Comparison of ENCODE assay signal across 27 cellular contexts in the genomic region with DNA sequence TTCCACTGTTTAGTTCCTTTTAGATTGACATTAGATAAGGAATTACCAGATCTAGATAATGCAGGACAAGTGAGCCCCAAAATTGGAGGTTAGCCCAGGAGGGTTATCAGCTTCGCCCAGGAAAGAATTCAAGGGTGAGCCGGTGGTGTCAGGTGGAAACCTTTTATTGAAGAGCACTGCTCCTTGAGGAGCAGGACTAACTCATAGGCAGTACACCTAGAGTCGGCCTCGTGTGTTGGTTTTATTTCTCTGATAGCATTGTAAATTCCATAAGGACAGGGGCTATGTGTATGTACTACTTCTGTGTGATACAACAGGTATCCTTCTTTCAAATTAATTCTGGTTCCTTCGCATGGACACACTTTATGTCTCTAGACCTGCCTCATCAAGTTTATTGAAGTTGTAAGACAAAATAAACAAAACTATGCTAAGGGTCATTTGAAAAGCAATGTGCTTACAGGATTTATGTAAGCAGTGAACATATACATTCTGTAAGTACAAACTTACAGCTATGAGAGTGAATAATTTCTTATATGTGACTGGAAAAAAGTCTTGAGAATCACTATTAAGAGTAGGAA.
"Had no signal": no experiment of that assay in that cellular context is flagged by ENCODE, and none has a peak within 500 bp of the region (broad histone marks: within the 10 kb centered on the region; RNA-seq: fewer than 3 reads in every experiment).

No MANE protein-coding gene starts in this region.

- H3K4me3 ChIP-seq: breast epithelium, gastrocnemius medialis, spleen, testis had no signal

- ATAC-seq: activated naive CD8-positive, alpha-beta T cell treated with anti-CD3 and anti-CD28 coated beads, Interleukin-2, amount 50 U/mL, for 24 hours; activated T-helper 17 cell treated with anti-CD3 and anti-CD28 coated beads, Interleukin-2, amount 50 U/mL, for 72 hours; gastrocnemius medialis; natural killer cell; right cardiac atrium; stimulated activated naive CD8-positive, alpha-beta T cell treated with anti-CD3 and anti-CD28 coated beads, Interleukin-15, Interleukin-2, amounts not matched to agents 100 U/mL and 50 U/mL, for 24 hours had no signal

- H3K27ac ChIP-seq: breast epithelium, epithelial cell of prostate, gastrocnemius medialis, spleen, testis, VCaP had no signal

- H3K27me3 ChIP-seq: breast epithelium, gastrocnemius medialis, spleen, testis had no signal

- H3K4me1 ChIP-seq: breast epithelium, gastrocnemius medialis, spleen had no signal

- H3K9me3 ChIP-seq: breast epithelium, gastrocnemius medialis, spleen, testis had no signal

- H3K27me3 Mint-ChIP-seq: activated CD4-positive, alpha-beta memory T cell treated with anti-CD3 and anti-CD28 coated beads for 36 hours; activated naive CD4-positive, alpha-beta T cell treated with anti-CD3 and anti-CD28 coated beads, Interleukin-2, amount 50 U/mL, for 24 hours; activated naive CD8-positive, alpha-beta T cell treated with anti-CD3 and anti-CD28 coated beads, Interleukin-2, amount 50 U/mL, for 24 hours; activated T-cell treated with anti-CD3 and anti-CD28 coated beads, Interleukin-2, amount 50 U/mL, for 24 hours; activated T-helper 17 cell treated with anti-CD3 and anti-CD28 coated beads, Interleukin-2, amount 50 U/mL, for 72 hours; central memory CD8-positive, alpha-beta T cell had no signal

- H3K27ac Mint-ChIP-seq: activated CD4-positive, alpha-beta memory T cell treated with anti-CD3 and anti-CD28 coated beads for 36 hours; activated naive CD4-positive, alpha-beta T cell treated with anti-CD3 and anti-CD28 coated beads, Interleukin-2, amount 50 U/mL, for 24 hours; activated naive CD8-positive, alpha-beta T cell treated with anti-CD3 and anti-CD28 coated beads, Interleukin-2, amount 50 U/mL, for 24 hours; activated T-cell treated with anti-CD3 and anti-CD28 coated beads, Interleukin-2, amount 50 U/mL, for 24 hours; activated T-helper 17 cell treated with anti-CD3 and anti-CD28 coated beads, Interleukin-2, amount 50 U/mL, for 72 hours; natural killer cell; T-helper 1 cell treated with Interleukin-12 subunit alpha and Interleukin-12 subunit beta and Interleukin-4 antibody, amounts not matched to agents 30 μg/mL and 1 μg/mL, for 36 hours had no signal

- H3K9me3 Mint-ChIP-seq: activated CD4-positive, alpha-beta memory T cell treated with anti-CD3 and anti-CD28 coated beads for 36 hours; activated naive CD4-positive, alpha-beta T cell treated with anti-CD3 and anti-CD28 coated beads, Interleukin-2, amount 50 U/mL, for 24 hours; activated naive CD8-positive, alpha-beta T cell treated with anti-CD3 and anti-CD28 coated beads, Interleukin-2, amount 50 U/mL, for 24 hours; activated T-cell treated with anti-CD3 and anti-CD28 coated beads, Interleukin-2, amount 50 U/mL, for 24 hours; activated T-helper 17 cell treated with anti-CD3 and anti-CD28 coated beads, Interleukin-2, amount 50 U/mL, for 72 hours; central memory CD8-positive, alpha-beta T cell; natural killer cell; T-helper 1 cell treated with Interleukin-12 subunit alpha and Interleukin-12 subunit beta and Interleukin-4 antibody, amounts not matched to agents 30 μg/mL and 1 μg/mL, for 36 hours had no signal

- H3K4me1 Mint-ChIP-seq: activated naive CD4-positive, alpha-beta T cell treated with anti-CD3 and anti-CD28 coated beads, Interleukin-2, amount 50 U/mL, for 24 hours; activated naive CD8-positive, alpha-beta T cell treated with anti-CD3 and anti-CD28 coated beads, Interleukin-2, amount 50 U/mL, for 24 hours; activated T-helper 17 cell treated with anti-CD3 and anti-CD28 coated beads, Interleukin-2, amount 50 U/mL, for 72 hours; central memory CD8-positive, alpha-beta T cell; natural killer cell had no signal

- H3K4me3 Mint-ChIP-seq: activated CD4-positive, alpha-beta memory T cell treated with anti-CD3 and anti-CD28 coated beads for 36 hours; activated naive CD4-positive, alpha-beta T cell treated with anti-CD3 and anti-CD28 coated beads, Interleukin-2, amount 50 U/mL, for 24 hours; activated naive CD8-positive, alpha-beta T cell treated with anti-CD3 and anti-CD28 coated beads, Interleukin-2, amount 50 U/mL, for 24 hours; activated T-cell treated with anti-CD3 and anti-CD28 coated beads, Interleukin-2, amount 50 U/mL, for 24 hours; activated T-helper 17 cell treated with anti-CD3 and anti-CD28 coated beads, Interleukin-2, amount 50 U/mL, for 72 hours; central memory CD8-positive, alpha-beta T cell; natural killer cell; T-helper 1 cell treated with Interleukin-12 subunit alpha and Interleukin-12 subunit beta and Interleukin-4 antibody, amounts not matched to agents 30 μg/mL and 1 μg/mL, for 36 hours had no signal

- DNase-seq: activated CD4-positive, alpha-beta memory T cell treated with anti-CD3 and anti-CD28 coated beads for 36 hours; activated CD4-positive, alpha-beta T cell treated with anti-CD3 and anti-CD28 coated beads for 48 hours; activated CD8-positive, alpha-beta memory T cell treated with anti-CD3 and anti-CD28 coated beads, Interleukin-2, amount 50 U/mL, for 4 hours; activated naive CD8-positive, alpha-beta T cell treated with anti-CD3 and anti-CD28 coated beads, Interleukin-2, amount 50 U/mL, for 24 hours; activated T-cell treated with anti-CD3 and anti-CD28 coated beads, Interleukin-2, amount 50 U/mL, for 24 hours; amygdala; effector CD8-positive, alpha-beta T cell; gastrocnemius medialis; glutamatergic neuron; islet precursor cell; midbrain; natural killer cell; posterior cingulate gyrus; right cardiac atrium; spleen; stimulated activated naive CD8-positive, alpha-beta T cell treated with anti-CD3 and anti-CD28 coated beads, Interleukin-15, Interleukin-2, amounts not matched to agents 100 U/mL and 50 U/mL, for 24 hours; SW 1271; T-helper 9 cell; testis; trophoblast cell had no signal
